11 cellular contexts compared by ENCODE assay signal in the genomic region with DNA sequence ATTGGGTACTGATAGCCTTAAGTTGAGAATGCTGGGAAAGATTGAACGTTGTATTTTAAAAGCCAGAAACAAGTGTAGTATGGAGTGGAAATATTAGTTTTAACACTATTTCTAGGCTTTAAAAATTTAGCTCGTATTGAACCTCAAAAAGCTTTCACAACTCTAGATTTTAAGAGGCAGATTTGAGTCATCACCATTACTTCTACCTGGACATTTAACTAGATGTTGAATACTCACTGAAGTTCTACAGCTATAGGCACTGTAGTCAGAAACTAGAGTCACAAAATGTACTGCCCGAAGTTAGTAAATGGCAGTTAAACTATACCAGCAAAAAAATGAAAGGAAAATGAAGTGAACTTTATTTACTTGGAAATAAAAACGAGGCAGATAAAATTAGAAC.
DNase-seq lines count a peak whose midpoint lies in the region; ATAC-seq lines count a peak whose summit lies in the region.
"Had no signal": no experiment of that assay in that cellular context is flagged by ENCODE, and none has a peak within 500 bp of the region (broad histone marks: within the 10 kb centered on the region; RNA-seq: fewer than 3 reads in every experiment).

No MANE protein-coding gene starts in this region.

- no peaks in the 10 kb centered on the region for H3K27me3 Mint-ChIP-seq in activated naive CD8-positive, alpha-beta T cell treated with anti-CD3 and anti-CD28 coated beads for 36 hours
- H3K27me3 Mint-ChIP-seq: IgD-negative memory B cell had no signal

- peak overlapping the region; percentile 94 for H3K27ac Mint-ChIP-seq in activated naive CD8-positive, alpha-beta T cell treated with anti-CD3 and anti-CD28 coated beads for 36 hours

- no peak overlapping the region for H3K4me3 Mint-ChIP-seq in activated naive CD8-positive, alpha-beta T cell treated with anti-CD3 and anti-CD28 coated beads for 36 hours

- H3K4me1 Mint-ChIP-seq in activated naive CD8-positive, alpha-beta T cell treated with anti-CD3 and anti-CD28 coated beads for 36 hours = peaks cover 44% of the 10 kb centered on the region

- intact Hi-C loops in left colon (cut with DNase I, micrococcal nuclease) = no loop called here

- DNase-seq in activated naive CD8-positive, alpha-beta T cell treated with anti-CD3 and anti-CD28 coated beads for 36 hours = no peak
- DNase-seq in amygdala (lab: John Stamatoyannopoulos, UW) (no peak), left colon (no peak), NCI-H748 treated with DMSO at 0.1 percent for 48 hours (lab: John Stamatoyannopoulos, UW) (no peak), NCI-H2029 treated with DMSO at 0.1 percent for 48 hours (lab: John Stamatoyannopoulos, UW) (no peak)
- DNase-seq: activated CD8-positive, alpha-beta memory T cell treated with anti-CD3 and anti-CD28 coated beads, Interleukin-2, amount 50 U/mL, for 48 hours; uterus had no signal

- peaks cover 42% of the 10 kb centered on the region for H3K36me3 Mint-ChIP-seq in activated naive CD8-positive, alpha-beta T cell treated with anti-CD3 and anti-CD28 coated beads for 36 hours
- H3K36me3 Mint-ChIP-seq: IgD-negative memory B cell had no signal

- peaks cover 8% of the 10 kb centered on the region for H3K9me3 Mint-ChIP-seq in activated naive CD8-positive, alpha-beta T cell treated with anti-CD3 and anti-CD28 coated beads for 36 hours
- H3K9me3 Mint-ChIP-seq: IgD-negative memory B cell had no signal

- peak; percentile 48 for ATAC-seq in GM18499 (IDR thresholded peaks at IDR 0.05; ENCODE audit: insufficient read depth, unreplicated experiment)
- ATAC-seq in GM19463 (IDR thresholded peaks at IDR 0.05; ENCODE audit: unreplicated experiment) = peak; percentile 78
- peak; percentile 67 for ATAC-seq in HG03060 (IDR thresholded peaks at IDR 0.05; ENCODE audit: low read depth, unreplicated experiment)
- ATAC-seq in left colon = no peak
